ENCODE assay signal across 21 cellular contexts in genomic region chr7:32020760-32021159, GRCh38. TPM values are rescaled to one million over a fixed set of nuclear protein-coding genes. Genes with fewer than 3 reads are reported as not detected.
DNase-seq lines count a peak whose midpoint lies in the region; ATAC-seq lines count a peak whose summit lies in the region.
"Had no signal": no experiment of that assay in that cellular context is flagged by ENCODE, and none has a peak within 500 bp of the region (broad histone marks: within the 10 kb centered on the region; RNA-seq: fewer than 3 reads in every experiment).

No MANE protein-coding gene starts in this region.

- ATAC-seq in left ventricle myocardium superior (peak; percentile 51), GM19455 (IDR thresholded peaks at IDR 0.05; ENCODE audit: unreplicated experiment) (no peak), GM21528 (IDR thresholded peaks at IDR 0.05; ENCODE audit: low FRiP score, unreplicated experiment) (no peak)
- ATAC-seq: GM23338, HCT116, HepG2 had no signal

- intact Hi-C loops in left ventricle myocardium superior (cut with micrococcal nuclease) = no loop called here

- DNase-seq in EH (ENCODE audit: low read depth) = peak; percentile 22
- DNase-seq in fibroblast of gingiva (ENCODE audit: low read depth) = peak; percentile 47
- no peak for DNase-seq in left ventricle myocardium superior
- DNase-seq in skeletal muscle cell (ENCODE audit: low read depth) = peak; percentile 31
- no peak for DNase-seq in SW480 (ENCODE audit: low spot score)
- DNase-seq in medulla oblongata (ENCODE audit: extremely low spot score) = no peak
- DNase-seq: CD4-positive, alpha-beta memory T cell; DMS153; GF-D8; KG1; MV-4-11; NCI-H1694 treated with DMSO at 0.1 percent for 48 hours; NCI-H774; OCI-M1; SHP77 treated with DMSO at 0.1 percent for 48 hours had no signal

- no peak overlapping the region for H3K4me3 ChIP-seq in skeletal muscle cell (ENCODE audit: low read depth, low read length)
- H3K4me3 ChIP-seq: BLaER1, GM23338 had no signal

RNA-seq across cellular contexts. Expression of gene PDE1C, which starts 49.4 kb away (rescaled TPM):
- total RNA-seq in left ventricle myocardium superior = 192 TPM
- total RNA-seq: CD4-positive, alpha-beta memory T cell; HepG2 had no signal

Comparison
In these comparisons a context has a peak if more than half of its experiments do, and no peak if none do; other contexts are left out.
1. DNase-seq: peak in EH (single experiment), fibroblast of gingiva (single experiment) and skeletal muscle cell (single experiment); none in left ventricle myocardium superior (single experiment), SW480 (single experiment) and medulla oblongata (single experiment).